ENCODE assay signal across 1 cellular context in the genomic region with DNA sequence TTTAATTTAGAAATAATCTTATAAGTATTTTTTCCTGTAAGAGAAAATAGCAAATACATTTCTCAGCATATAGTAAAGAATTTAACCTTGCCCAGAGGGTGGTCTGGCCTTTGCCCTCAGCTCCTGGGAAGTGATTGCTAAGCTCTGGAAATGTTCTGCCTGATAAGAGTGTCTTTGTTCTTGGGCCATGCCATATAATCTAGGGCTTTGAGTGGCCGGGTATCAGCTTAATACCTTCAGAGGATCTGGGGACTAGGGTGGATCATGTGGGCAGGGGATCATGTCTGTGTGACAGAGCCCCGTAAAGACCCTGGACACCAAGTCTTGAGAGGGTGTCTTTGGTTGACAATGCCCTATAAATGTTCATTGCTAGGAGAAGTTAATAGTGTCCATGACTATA.
TF ChIP-seq lines count a peak whose summit lies in the region.

No MANE protein-coding gene starts in this region.

TF ChIP-seq in GM23338, 12 proteins besides CTCF, POLR2A, EP300 and RAD21 (continued from another document):
- TF ChIP-seq, protein P1, sequence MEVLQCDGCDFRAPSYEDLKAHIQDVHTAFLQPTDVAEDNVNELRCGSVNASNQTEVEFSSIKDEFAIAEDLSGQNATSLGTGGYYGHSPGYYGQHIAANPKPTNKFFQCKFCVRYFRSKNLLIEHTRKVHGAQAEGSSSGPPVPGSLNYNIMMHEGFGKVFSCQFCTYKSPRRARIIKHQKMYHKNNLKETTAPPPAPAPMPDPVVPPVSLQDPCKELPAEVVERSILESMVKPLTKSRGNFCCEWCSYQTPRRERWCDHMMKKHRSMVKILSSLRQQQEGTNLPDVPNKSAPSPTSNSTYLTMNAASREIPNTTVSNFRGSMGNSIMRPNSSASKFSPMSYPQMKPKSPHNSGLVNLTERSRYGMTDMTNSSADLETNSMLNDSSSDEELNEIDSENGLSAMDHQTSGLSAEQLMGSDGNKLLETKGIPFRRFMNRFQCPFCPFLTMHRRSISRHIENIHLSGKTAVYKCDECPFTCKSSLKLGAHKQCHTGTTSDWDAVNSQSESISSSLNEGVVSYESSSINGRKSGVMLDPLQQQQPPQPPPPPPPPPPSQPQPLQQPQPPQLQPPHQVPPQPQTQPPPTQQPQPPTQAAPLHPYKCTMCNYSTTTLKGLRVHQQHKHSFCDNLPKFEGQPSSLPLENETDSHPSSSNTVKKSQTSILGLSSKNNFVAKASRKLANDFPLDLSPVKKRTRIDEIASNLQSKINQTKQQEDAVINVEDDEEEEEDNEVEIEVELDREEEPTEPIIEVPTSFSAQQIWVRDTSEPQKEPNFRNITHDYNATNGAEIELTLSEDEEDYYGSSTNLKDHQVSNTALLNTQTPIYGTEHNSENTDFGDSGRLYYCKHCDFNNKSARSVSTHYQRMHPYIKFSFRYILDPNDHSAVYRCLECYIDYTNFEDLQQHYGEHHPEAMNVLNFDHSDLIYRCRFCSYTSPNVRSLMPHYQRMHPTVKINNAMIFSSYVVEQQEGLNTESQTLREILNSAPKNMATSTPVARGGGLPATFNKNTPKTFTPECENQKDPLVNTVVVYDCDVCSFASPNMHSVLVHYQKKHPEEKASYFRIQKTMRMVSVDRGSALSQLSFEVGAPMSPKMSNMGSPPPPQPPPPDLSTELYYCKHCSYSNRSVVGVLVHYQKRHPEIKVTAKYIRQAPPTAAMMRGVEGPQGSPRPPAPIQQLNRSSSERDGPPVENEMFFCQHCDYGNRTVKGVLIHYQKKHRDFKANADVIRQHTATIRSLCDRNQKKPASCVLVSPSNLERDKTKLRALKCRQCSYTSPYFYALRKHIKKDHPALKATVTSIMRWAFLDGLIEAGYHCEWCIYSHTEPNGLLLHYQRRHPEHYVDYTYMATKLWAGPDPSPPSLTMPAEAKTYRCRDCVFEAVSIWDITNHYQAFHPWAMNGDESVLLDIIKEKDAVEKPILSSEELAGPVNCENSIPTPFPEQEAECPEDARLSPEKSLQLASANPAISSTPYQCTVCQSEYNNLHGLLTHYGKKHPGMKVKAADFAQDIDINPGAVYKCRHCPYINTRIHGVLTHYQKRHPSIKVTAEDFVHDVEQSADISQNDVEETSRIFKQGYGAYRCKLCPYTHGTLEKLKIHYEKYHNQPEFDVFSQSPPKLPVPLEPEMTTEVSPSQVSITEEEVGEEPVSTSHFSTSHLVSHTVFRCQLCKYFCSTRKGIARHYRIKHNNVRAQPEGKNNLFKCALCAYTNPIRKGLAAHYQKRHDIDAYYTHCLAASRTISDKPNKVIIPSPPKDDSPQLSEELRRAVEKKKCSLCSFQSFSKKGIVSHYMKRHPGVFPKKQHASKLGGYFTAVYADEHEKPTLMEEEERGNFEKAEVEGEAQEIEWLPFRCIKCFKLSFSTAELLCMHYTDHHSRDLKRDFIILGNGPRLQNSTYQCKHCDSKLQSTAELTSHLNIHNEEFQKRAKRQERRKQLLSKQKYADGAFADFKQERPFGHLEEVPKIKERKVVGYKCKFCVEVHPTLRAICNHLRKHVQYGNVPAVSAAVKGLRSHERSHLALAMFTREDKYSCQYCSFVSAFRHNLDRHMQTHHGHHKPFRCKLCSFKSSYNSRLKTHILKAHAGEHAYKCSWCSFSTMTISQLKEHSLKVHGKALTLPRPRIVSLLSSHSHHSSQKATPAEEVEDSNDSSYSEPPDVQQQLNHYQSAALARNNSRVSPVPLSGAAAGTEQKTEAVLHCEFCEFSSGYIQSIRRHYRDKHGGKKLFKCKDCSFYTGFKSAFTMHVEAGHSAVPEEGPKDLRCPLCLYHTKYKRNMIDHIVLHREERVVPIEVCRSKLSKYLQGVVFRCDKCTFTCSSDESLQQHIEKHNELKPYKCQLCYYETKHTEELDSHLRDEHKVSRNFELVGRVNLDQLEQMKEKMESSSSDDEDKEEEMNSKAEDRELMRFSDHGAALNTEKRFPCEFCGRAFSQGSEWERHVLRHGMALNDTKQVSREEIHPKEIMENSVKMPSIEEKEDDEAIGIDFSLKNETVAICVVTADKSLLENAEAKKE (CRISPR knock-in tag; IDR thresholded peaks at IDR 0.05): no peak
- TF ChIP-seq STAT1 (IDR thresholded peaks at IDR 0.05; ENCODE audit: unreplicated experiment): no peak
- no peak for TF ChIP-seq ZNF331 (CRISPR knock-in tag; IDR thresholded peaks at IDR 0.05; ENCODE audit: low read depth)
- TF ChIP-seq POLR2AphosphoS5 (IDR thresholded peaks at IDR 0.05; ENCODE audit: low read depth): no peak
- TF ChIP-seq ZNF114 (CRISPR knock-in tag; IDR thresholded peaks at IDR 0.05): no peak
- no peak for TF ChIP-seq CREB1 (CRISPR knock-in tag; IDR thresholded peaks at IDR 0.05; ENCODE audit: low read depth)
- TF ChIP-seq EZH2 (IDR thresholded peaks at IDR 0.05; ENCODE audit: low read depth, unreplicated experiment): no peak
- no peak for TF ChIP-seq EZH2phosphoT487 (IDR thresholded peaks at IDR 0.05; ENCODE audit: unreplicated experiment)
- TF ChIP-seq, protein P2, sequence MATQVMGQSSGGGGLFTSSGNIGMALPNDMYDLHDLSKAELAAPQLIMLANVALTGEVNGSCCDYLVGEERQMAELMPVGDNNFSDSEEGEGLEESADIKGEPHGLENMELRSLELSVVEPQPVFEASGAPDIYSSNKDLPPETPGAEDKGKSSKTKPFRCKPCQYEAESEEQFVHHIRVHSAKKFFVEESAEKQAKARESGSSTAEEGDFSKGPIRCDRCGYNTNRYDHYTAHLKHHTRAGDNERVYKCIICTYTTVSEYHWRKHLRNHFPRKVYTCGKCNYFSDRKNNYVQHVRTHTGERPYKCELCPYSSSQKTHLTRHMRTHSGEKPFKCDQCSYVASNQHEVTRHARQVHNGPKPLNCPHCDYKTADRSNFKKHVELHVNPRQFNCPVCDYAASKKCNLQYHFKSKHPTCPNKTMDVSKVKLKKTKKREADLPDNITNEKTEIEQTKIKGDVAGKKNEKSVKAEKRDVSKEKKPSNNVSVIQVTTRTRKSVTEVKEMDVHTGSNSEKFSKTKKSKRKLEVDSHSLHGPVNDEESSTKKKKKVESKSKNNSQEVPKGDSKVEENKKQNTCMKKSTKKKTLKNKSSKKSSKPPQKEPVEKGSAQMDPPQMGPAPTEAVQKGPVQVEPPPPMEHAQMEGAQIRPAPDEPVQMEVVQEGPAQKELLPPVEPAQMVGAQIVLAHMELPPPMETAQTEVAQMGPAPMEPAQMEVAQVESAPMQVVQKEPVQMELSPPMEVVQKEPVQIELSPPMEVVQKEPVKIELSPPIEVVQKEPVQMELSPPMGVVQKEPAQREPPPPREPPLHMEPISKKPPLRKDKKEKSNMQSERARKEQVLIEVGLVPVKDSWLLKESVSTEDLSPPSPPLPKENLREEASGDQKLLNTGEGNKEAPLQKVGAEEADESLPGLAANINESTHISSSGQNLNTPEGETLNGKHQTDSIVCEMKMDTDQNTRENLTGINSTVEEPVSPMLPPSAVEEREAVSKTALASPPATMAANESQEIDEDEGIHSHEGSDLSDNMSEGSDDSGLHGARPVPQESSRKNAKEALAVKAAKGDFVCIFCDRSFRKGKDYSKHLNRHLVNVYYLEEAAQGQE (IDR thresholded peaks at IDR 0.05; ENCODE audit: unreplicated experiment): no peak
